In the genomic region with DNA sequence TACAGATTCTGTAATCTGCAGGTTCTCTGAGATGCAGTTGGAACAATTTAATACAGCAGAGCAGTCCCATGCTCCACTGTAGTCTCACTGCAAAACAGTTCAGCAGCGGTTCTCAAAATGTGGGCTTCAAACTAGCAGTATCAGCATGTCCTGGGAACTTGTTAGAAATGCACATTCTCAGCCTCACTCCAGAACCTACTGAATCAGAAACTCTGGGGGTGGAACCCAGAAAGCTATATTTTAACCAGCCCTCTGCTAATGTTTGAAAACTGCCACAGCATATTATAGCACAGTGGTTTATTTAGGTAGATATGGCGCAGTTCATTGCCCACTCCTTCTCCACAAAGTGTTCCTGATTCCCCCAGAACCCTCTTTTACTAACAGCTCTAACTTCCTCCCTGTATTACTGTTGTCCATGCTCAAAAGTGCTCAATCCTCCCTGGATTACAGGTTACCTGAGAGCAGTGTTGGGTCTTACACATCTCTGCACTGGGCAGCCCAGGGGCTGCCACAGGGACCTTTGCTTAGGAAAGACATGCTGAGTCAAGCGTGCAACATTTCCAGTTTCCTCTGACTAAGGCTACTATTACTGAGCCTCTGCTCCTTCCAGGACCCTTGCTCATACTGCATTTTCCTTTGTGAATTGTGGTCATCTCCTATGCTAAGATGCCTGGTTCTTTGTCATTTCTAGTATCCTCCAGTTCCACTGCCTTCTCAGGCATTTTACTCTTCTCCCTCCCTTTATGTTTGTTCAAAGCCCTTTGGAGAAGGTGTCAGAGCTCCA, we compare ENCODE assay signal across 1 cellular context.
TF ChIP-seq lines count a peak whose summit lies in the region.

No MANE protein-coding gene starts in this region.

TF ChIP-seq in SK-N-SH treated with all-trans-retinoic acid at 6 μM for 48 hours, 23 proteins besides CTCF, POLR2A, EP300 and RAD21 (continued from another document):
- TF ChIP-seq, protein P1, sequence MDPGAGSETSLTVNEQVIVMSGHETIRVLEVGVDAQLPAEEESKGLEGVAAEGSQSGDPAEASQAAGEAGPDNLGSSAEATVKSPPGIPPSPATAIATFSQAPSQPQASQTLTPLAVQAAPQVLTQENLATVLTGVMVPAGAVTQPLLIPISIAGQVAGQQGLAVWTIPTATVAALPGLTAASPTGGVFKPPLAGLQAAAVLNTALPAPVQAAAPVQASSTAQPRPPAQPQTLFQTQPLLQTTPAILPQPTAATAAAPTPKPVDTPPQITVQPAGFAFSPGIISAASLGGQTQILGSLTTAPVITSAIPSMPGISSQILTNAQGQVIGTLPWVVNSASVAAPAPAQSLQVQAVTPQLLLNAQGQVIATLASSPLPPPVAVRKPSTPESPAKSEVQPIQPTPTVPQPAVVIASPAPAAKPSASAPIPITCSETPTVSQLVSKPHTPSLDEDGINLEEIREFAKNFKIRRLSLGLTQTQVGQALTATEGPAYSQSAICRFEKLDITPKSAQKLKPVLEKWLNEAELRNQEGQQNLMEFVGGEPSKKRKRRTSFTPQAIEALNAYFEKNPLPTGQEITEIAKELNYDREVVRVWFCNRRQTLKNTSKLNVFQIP (CRISPR knock-in tag; IDR thresholded peaks at IDR 0.05; ENCODE audit: borderline replicate concordance, low read depth): no peak
- TF ChIP-seq ZNF70 (CRISPR knock-in tag; IDR thresholded peaks at IDR 0.05) (no peak), GLIS3 (CRISPR knock-in tag; IDR thresholded peaks at IDR 0.05) (no peak), ISL1 (CRISPR knock-in tag; IDR thresholded peaks at IDR 0.05) (no peak), ESRRG (CRISPR knock-in tag; IDR thresholded peaks at IDR 0.05) (no peak), CSDC2 (CRISPR knock-in tag; IDR thresholded peaks at IDR 0.05) (no peak), BACH2 (CRISPR knock-in tag; IDR thresholded peaks at IDR 0.05; ENCODE audit: borderline replicate concordance) (no peak), ZC3H10 (CRISPR knock-in tag; IDR thresholded peaks at IDR 0.05) (no peak), TSHZ2 (CRISPR knock-in tag; IDR thresholded peaks at IDR 0.05) (no peak), ZNF565 (CRISPR knock-in tag; conservative IDR thresholded peaks at IDR 0.05; ENCODE audit: low read depth) (no peak)
- TF ChIP-seq, protein P2, sequence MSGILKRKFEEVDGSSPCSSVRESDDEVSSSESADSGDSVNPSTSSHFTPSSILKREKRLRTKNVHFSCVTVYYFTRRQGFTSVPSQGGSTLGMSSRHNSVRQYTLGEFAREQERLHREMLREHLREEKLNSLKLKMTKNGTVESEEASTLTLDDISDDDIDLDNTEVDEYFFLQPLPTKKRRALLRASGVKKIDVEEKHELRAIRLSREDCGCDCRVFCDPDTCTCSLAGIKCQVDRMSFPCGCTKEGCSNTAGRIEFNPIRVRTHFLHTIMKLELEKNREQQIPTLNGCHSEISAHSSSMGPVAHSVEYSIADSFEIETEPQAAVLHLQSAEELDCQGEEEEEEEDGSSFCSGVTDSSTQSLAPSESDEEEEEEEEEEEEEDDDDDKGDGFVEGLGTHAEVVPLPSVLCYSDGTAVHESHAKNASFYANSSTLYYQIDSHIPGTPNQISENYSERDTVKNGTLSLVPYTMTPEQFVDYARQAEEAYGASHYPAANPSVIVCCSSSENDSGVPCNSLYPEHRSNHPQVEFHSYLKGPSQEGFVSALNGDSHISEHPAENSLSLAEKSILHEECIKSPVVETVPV (CRISPR knock-in tag; IDR thresholded peaks at IDR 0.05): no peak
